In genomic region chr1:198713081-198713480, GRCh38 we compare ENCODE assay signal across 13 cellular contexts.
DNase-seq lines count a peak whose midpoint lies in the region; ATAC-seq and TF ChIP-seq lines count a peak whose summit lies in the region.
"Had no signal": no experiment of that assay in that cellular context is flagged by ENCODE, and none has a peak within 500 bp of the region (broad histone marks: within the 10 kb centered on the region; RNA-seq: fewer than 3 reads in every experiment).

No MANE protein-coding gene starts in this region.

- no peaks in the 10 kb centered on the region for H3K27me3 Mint-ChIP-seq in CD4-positive, CD25-positive, alpha-beta regulatory T cell
- H3K27me3 Mint-ChIP-seq in HFFc6 (ENCODE audit: insufficient read depth): no peaks in the 10 kb centered on the region; the same call in 1 of the 2 replicates
- H3K27me3 Mint-ChIP-seq in activated naive CD8-positive, alpha-beta T cell treated with anti-CD3 and anti-CD28 coated beads for 36 hours: no peaks in the 10 kb centered on the region
- H3K27me3 Mint-ChIP-seq: memory B cell had no signal

- peaks cover 95% of the 10 kb centered on the region for H3K36me3 ChIP-seq in CD4-positive, CD25-positive, alpha-beta regulatory T cell (ENCODE audit: control insufficient read depth, insufficient read depth, low read length)
- H3K36me3 ChIP-seq in MG63: no peaks in the 10 kb centered on the region

- no peaks in the 10 kb centered on the region for H3K9me3 Mint-ChIP-seq in CD4-positive, CD25-positive, alpha-beta regulatory T cell
- no peaks in the 10 kb centered on the region for H3K9me3 Mint-ChIP-seq in HFFc6
- H3K9me3 Mint-ChIP-seq in activated naive CD8-positive, alpha-beta T cell treated with anti-CD3 and anti-CD28 coated beads for 36 hours: no peaks in the 10 kb centered on the region
- H3K9me3 Mint-ChIP-seq: memory B cell had no signal

- peak overlapping the region; percentile 46 to 85 (median 76) for H3K27ac Mint-ChIP-seq in CD4-positive, CD25-positive, alpha-beta regulatory T cell
- peak overlapping the region; percentile 25 for H3K27ac Mint-ChIP-seq in HFFc6
- peak overlapping the region; percentile 77 for H3K27ac Mint-ChIP-seq in activated naive CD8-positive, alpha-beta T cell treated with anti-CD3 and anti-CD28 coated beads for 36 hours
- H3K27ac Mint-ChIP-seq: memory B cell had no signal

- no peaks in the 10 kb centered on the region for H3K9me3 ChIP-seq in CD4-positive, CD25-positive, alpha-beta regulatory T cell (ENCODE audit: control insufficient read depth in 2 of 2, low read length in 2 of 2)
- no peaks in the 10 kb centered on the region for H3K9me3 ChIP-seq in MG63
- H3K9me3 ChIP-seq: heart left ventricle, upper lobe of left lung had no signal

- H3K36me3 Mint-ChIP-seq in CD4-positive, CD25-positive, alpha-beta regulatory T cell: peaks cover 65% of the 10 kb centered on the region
- H3K36me3 Mint-ChIP-seq in HFFc6 (ENCODE audit: low read depth): no peaks in the 10 kb centered on the region
- H3K36me3 Mint-ChIP-seq in activated naive CD8-positive, alpha-beta T cell treated with anti-CD3 and anti-CD28 coated beads for 36 hours: peaks cover 73% of the 10 kb centered on the region

- peak overlapping the region; percentile 45 for H3K27ac ChIP-seq in CD4-positive, CD25-positive, alpha-beta regulatory T cell (ENCODE audit: insufficient read depth, low read length, poor library complexity, severe bottlenecking)
- H3K27ac ChIP-seq: heart left ventricle, upper lobe of left lung had no signal

- no peaks in the 10 kb centered on the region for H3K27me3 ChIP-seq in CD4-positive, CD25-positive, alpha-beta regulatory T cell (ENCODE audit: control insufficient read depth, insufficient read depth, low read length)
- no peaks in the 10 kb centered on the region for H3K27me3 ChIP-seq in MG63
- H3K27me3 ChIP-seq: upper lobe of left lung had no signal

- no peak overlapping the region for H3K4me3 Mint-ChIP-seq in CD4-positive, CD25-positive, alpha-beta regulatory T cell
- no peak overlapping the region for H3K4me3 Mint-ChIP-seq in HFFc6
- no peak overlapping the region for H3K4me3 Mint-ChIP-seq in activated naive CD8-positive, alpha-beta T cell treated with anti-CD3 and anti-CD28 coated beads for 36 hours
- H3K4me3 Mint-ChIP-seq: memory B cell had no signal

- no peak for ATAC-seq in CD4-positive, CD25-positive, alpha-beta regulatory T cell (ENCODE audit: low read depth in 2 of 2)
- ATAC-seq in HG03378 (IDR thresholded peaks at IDR 0.05; ENCODE audit: unreplicated experiment): no peak
- ATAC-seq: heart left ventricle had no signal

- peaks cover 17% of the 10 kb centered on the region for H3K4me1 ChIP-seq in CD4-positive, CD25-positive, alpha-beta regulatory T cell (ENCODE audit: control insufficient read depth, insufficient read depth, low read length, poor library complexity, severe bottlenecking)
- H3K4me1 ChIP-seq: heart left ventricle, upper lobe of left lung had no signal

- peaks cover 30 to 65% (median 50%) of the 10 kb centered on the region in 4 donors for H3K4me1 Mint-ChIP-seq in CD4-positive, CD25-positive, alpha-beta regulatory T cell
- peaks cover 17% of the 10 kb centered on the region for H3K4me1 Mint-ChIP-seq in HFFc6 (ENCODE audit: low read depth)
- peaks cover 35% of the 10 kb centered on the region for H3K4me1 Mint-ChIP-seq in activated naive CD8-positive, alpha-beta T cell treated with anti-CD3 and anti-CD28 coated beads for 36 hours

- TF ChIP-seq CTCF in HFFc6 (IDR thresholded peaks at IDR 0.05): no peak

- H3K4me3 ChIP-seq in CD4-positive, CD25-positive, alpha-beta regulatory T cell (ENCODE audit: low read depth, low read length): no peak overlapping the region
- no peak overlapping the region for H3K4me3 ChIP-seq in MG63
- H3K4me3 ChIP-seq: heart left ventricle, upper lobe of left lung had no signal

- DNase-seq in CD4-positive, CD25-positive, alpha-beta regulatory T cell: no peak
- peak; percentile 82 for DNase-seq in HFFc6
- no peak for DNase-seq in activated naive CD8-positive, alpha-beta T cell treated with anti-CD3 and anti-CD28 coated beads for 36 hours
- peak; percentile 8 for DNase-seq in kidney glomerular epithelial cell (lab: John Stamatoyannopoulos, UW)
- no peak for DNase-seq in MG63
- no peak for DNase-seq in NCI-H1436 (lab: John Stamatoyannopoulos, UW)
- DNase-seq: dermis blood vessel endothelial cell, heart left ventricle, NCI-H1694, retina, upper lobe of left lung had no signal

Comparison
In these comparisons a context has a peak if more than half of its experiments do, and no peak if none do; other contexts are left out.
1. DNase-seq: peak in HFFc6 (single experiment) and kidney glomerular epithelial cell (single experiment); none in CD4-positive, CD25-positive, alpha-beta regulatory T cell (0 of 3), activated naive CD8-positive, alpha-beta T cell treated with anti-CD3 and anti-CD28 coated beads for 36 hours (single experiment), MG63 (single experiment) and NCI-H1436 (single experiment).
2. H3K27ac Mint-ChIP-seq: peak in every context shown above with its lines; median percentile 77 in activated naive CD8-positive, alpha-beta T cell treated with anti-CD3 and anti-CD28 coated beads for 36 hours; 76 in CD4-positive, CD25-positive, alpha-beta regulatory T cell; 25 in HFFc6.